Comparison of ENCODE assay signal across 2 cellular contexts in the genomic region with DNA sequence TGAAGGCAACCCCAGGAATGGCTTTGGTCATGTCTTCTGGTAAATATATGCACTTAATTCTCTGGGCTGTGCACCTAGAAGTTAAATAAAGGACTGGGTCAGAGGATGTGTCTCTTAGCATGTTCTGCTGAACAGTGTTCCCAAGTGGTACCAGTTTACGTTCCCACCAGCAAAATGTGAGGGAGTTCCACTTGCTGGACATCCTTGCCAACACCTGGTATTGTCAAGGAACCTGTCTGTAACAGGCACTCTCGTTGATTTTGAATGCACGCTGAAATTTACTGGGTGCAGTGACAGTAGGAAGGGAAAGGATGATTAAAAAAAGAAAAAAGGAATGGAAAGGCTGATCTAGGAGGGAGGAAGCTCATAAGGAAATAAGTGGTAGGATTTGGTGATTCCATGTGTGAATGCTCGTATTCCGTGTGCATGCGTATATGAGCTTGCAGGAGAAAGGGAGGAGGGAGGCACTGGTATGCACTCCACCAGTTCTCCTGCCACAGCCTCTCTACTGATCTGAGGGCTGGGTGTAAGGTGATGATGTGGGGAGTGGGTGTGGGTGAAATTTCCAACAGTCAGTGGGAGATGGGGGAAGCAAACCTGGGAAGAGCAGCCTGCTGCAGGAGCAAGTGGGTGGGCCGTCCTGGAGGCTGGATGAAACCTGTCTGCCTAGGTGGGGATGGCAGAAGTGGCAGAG.
TF ChIP-seq lines count a peak whose summit lies in the region.

No MANE protein-coding gene starts in this region.

TF ChIP-seq in GM23338, 12 proteins besides CTCF, POLR2A, EP300 and RAD21 (continues in another document):
- TF ChIP-seq EZH2 (IDR thresholded peaks at IDR 0.05; ENCODE audit: low read depth, unreplicated experiment) (no peak), NANOG (IDR thresholded peaks at IDR 0.05; ENCODE audit: borderline replicate concordance) (no peak), ZNF331 (CRISPR knock-in tag; IDR thresholded peaks at IDR 0.05; ENCODE audit: low read depth) (no peak), ETS1 (IDR thresholded peaks at IDR 0.05) (no peak), CREB1 (CRISPR knock-in tag; IDR thresholded peaks at IDR 0.05; ENCODE audit: low read depth) (no peak), EZH2phosphoT487 (IDR thresholded peaks at IDR 0.05; ENCODE audit: unreplicated experiment) (no peak), POLR2AphosphoS5 (IDR thresholded peaks at IDR 0.05; ENCODE audit: low read depth) (no peak), STAT1 (IDR thresholded peaks at IDR 0.05; ENCODE audit: unreplicated experiment) (no peak), JUNB (IDR thresholded peaks at IDR 0.05; ENCODE audit: unreplicated experiment) (no peak), ZNF114 (CRISPR knock-in tag; IDR thresholded peaks at IDR 0.05) (no peak)
- TF ChIP-seq, protein P1, sequence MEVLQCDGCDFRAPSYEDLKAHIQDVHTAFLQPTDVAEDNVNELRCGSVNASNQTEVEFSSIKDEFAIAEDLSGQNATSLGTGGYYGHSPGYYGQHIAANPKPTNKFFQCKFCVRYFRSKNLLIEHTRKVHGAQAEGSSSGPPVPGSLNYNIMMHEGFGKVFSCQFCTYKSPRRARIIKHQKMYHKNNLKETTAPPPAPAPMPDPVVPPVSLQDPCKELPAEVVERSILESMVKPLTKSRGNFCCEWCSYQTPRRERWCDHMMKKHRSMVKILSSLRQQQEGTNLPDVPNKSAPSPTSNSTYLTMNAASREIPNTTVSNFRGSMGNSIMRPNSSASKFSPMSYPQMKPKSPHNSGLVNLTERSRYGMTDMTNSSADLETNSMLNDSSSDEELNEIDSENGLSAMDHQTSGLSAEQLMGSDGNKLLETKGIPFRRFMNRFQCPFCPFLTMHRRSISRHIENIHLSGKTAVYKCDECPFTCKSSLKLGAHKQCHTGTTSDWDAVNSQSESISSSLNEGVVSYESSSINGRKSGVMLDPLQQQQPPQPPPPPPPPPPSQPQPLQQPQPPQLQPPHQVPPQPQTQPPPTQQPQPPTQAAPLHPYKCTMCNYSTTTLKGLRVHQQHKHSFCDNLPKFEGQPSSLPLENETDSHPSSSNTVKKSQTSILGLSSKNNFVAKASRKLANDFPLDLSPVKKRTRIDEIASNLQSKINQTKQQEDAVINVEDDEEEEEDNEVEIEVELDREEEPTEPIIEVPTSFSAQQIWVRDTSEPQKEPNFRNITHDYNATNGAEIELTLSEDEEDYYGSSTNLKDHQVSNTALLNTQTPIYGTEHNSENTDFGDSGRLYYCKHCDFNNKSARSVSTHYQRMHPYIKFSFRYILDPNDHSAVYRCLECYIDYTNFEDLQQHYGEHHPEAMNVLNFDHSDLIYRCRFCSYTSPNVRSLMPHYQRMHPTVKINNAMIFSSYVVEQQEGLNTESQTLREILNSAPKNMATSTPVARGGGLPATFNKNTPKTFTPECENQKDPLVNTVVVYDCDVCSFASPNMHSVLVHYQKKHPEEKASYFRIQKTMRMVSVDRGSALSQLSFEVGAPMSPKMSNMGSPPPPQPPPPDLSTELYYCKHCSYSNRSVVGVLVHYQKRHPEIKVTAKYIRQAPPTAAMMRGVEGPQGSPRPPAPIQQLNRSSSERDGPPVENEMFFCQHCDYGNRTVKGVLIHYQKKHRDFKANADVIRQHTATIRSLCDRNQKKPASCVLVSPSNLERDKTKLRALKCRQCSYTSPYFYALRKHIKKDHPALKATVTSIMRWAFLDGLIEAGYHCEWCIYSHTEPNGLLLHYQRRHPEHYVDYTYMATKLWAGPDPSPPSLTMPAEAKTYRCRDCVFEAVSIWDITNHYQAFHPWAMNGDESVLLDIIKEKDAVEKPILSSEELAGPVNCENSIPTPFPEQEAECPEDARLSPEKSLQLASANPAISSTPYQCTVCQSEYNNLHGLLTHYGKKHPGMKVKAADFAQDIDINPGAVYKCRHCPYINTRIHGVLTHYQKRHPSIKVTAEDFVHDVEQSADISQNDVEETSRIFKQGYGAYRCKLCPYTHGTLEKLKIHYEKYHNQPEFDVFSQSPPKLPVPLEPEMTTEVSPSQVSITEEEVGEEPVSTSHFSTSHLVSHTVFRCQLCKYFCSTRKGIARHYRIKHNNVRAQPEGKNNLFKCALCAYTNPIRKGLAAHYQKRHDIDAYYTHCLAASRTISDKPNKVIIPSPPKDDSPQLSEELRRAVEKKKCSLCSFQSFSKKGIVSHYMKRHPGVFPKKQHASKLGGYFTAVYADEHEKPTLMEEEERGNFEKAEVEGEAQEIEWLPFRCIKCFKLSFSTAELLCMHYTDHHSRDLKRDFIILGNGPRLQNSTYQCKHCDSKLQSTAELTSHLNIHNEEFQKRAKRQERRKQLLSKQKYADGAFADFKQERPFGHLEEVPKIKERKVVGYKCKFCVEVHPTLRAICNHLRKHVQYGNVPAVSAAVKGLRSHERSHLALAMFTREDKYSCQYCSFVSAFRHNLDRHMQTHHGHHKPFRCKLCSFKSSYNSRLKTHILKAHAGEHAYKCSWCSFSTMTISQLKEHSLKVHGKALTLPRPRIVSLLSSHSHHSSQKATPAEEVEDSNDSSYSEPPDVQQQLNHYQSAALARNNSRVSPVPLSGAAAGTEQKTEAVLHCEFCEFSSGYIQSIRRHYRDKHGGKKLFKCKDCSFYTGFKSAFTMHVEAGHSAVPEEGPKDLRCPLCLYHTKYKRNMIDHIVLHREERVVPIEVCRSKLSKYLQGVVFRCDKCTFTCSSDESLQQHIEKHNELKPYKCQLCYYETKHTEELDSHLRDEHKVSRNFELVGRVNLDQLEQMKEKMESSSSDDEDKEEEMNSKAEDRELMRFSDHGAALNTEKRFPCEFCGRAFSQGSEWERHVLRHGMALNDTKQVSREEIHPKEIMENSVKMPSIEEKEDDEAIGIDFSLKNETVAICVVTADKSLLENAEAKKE (CRISPR knock-in tag; IDR thresholded peaks at IDR 0.05): no peak

TF ChIP-seq in GM12878, 131 proteins besides CTCF, POLR2A, EP300 and RAD21:
- no peak for TF ChIP-seq IKZF2 (IDR thresholded peaks at IDR 0.05)
- no peak for TF ChIP-seq SUZ12 (IDR thresholded peaks at IDR 0.05; ENCODE audit: unreplicated experiment)
- no peak for TF ChIP-seq NKRF (conservative IDR thresholded peaks at IDR 0.05)
- no peak for TF ChIP-seq PAX8 (IDR thresholded peaks at IDR 0.05)
- TF ChIP-seq GATAD2B (conservative IDR thresholded peaks at IDR 0.05; ENCODE audit: low read depth): no peak
- TF ChIP-seq NR2C1 (IDR thresholded peaks at IDR 0.05): no peak
- no peak for TF ChIP-seq CHD4 (IDR thresholded peaks at IDR 0.05)
- TF ChIP-seq SREBF1 (IDR thresholded peaks at IDR 0.05; ENCODE audit: low read length): no peak
- TF ChIP-seq ELK1 (IDR thresholded peaks at IDR 0.05; ENCODE audit: low read depth, low read length): no peak
- no peak for TF ChIP-seq CEBPB (IDR thresholded peaks at IDR 0.05; ENCODE audit: borderline replicate concordance in 1 of 2, low read depth in 2 of 2, low read length in 2 of 2)
- TF ChIP-seq BMI1 (IDR thresholded peaks at IDR 0.05; ENCODE audit: borderline replicate concordance): no peak
- no peak for TF ChIP-seq E2F4 (IDR thresholded peaks at IDR 0.05; ENCODE audit: low read depth, low read length)
- no peak for TF ChIP-seq WRNIP1 (IDR thresholded peaks at IDR 0.05; ENCODE audit: borderline replicate concordance, low read depth, low read length)
- no peak for TF ChIP-seq CHD1 (IDR thresholded peaks at IDR 0.05; ENCODE audit: low read depth, low read length)
- TF ChIP-seq, protein P2, sequence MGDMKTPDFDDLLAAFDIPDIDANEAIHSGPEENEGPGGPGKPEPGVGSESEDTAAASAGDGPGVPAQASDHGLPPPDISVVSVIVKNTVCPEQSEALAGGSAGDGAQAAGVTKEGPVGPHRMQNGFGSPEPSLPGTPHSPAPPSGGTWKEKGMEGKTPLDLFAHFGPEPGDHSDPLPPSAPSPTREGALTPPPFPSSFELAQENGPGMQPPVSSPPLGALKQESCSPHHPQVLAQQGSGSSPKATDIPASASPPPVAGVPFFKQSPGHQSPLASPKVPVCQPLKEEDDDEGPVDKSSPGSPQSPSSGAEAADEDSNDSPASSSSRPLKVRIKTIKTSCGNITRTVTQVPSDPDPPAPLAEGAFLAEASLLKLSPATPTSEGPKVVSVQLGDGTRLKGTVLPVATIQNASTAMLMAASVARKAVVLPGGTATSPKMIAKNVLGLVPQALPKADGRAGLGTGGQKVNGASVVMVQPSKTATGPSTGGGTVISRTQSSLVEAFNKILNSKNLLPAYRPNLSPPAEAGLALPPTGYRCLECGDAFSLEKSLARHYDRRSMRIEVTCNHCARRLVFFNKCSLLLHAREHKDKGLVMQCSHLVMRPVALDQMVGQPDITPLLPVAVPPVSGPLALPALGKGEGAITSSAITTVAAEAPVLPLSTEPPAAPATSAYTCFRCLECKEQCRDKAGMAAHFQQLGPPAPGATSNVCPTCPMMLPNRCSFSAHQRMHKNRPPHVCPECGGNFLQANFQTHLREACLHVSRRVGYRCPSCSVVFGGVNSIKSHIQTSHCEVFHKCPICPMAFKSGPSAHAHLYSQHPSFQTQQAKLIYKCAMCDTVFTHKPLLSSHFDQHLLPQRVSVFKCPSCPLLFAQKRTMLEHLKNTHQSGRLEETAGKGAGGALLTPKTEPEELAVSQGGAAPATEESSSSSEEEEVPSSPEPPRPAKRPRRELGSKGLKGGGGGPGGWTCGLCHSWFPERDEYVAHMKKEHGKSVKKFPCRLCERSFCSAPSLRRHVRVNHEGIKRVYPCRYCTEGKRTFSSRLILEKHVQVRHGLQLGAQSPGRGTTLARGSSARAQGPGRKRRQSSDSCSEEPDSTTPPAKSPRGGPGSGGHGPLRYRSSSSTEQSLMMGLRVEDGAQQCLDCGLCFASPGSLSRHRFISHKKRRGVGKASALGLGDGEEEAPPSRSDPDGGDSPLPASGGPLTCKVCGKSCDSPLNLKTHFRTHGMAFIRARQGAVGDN (IDR thresholded peaks at IDR 0.05): no peak
- TF ChIP-seq BRCA1 (IDR thresholded peaks at IDR 0.05; ENCODE audit: low read depth, low read length): no peak
